Comparison of ENCODE assay signal across 8 cellular contexts in the genomic region with DNA sequence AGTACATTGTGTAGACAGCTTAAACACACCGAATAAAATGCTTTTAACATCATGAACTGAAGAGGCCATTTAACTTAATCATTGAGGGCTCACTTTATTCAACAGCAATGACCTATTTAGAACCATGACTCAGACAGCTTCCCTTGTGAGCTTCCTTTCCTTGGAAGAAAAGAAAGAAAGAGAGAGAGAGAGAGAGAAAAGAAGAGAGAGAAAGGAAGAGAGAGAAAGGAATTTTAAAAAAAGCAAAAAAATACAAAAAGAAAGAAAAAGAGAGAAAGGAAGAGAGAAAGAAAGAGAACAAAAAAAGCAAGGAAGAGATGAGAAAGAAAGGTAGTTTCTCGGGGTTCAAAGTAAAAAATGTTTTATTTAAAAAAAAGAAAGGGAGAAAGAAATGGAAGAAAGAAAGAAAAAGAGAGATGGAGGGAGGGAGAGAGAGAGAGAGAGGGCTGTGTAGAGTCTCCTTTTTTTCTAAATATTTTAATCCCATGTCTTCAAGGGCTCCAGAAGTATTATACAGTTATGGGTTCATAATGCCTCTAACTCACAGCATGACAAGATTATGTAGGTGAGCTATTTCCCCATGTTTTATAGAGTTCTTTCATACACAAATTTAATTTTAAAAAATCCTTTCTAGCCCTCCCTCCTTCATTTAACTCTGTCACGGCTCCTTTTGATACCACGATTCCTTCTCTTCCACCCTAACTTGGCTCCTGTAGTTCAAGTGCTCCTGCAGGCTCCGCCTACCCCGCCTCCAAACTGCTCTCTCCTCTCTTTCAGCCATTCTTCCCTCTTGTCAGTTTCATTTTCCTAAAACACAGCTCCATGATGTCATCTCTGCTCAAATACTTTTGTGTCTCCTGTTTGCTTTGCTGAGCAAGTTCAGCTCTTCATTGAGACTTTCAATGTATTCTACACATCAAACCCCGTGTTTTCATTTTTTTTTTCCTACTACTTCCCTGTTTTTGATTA.
A peak's percentile ranks its signal among the peaks of the same experiment; 100 is the strongest.
DNase-seq lines count a peak whose midpoint lies in the region; ATAC-seq and TF ChIP-seq lines count a peak whose summit lies in the region.

No MANE protein-coding gene starts in this region.

- peaks cover 0 to 4% (median 2%) of the 10 kb centered on the region in 3 donors for H3K36me3 Mint-ChIP-seq in naive thymus-derived CD8-positive, alpha-beta T cell

- TF ChIP-seq EP300 in gastroesophageal sphincter (IDR thresholded peaks at IDR 0.05): no peak

- no peaks in the 10 kb centered on the region for H3K27me3 Mint-ChIP-seq in naive thymus-derived CD8-positive, alpha-beta T cell

- H3K4me3 ChIP-seq in HEK293 (ENCODE audit: low read depth, low read length) (no peak overlapping the region), SJSA1 (no peak overlapping the region), gastroesophageal sphincter (peak overlapping the region in 1 of 2 donors; percentile 2)

- H3K4me3 Mint-ChIP-seq in naive thymus-derived CD8-positive, alpha-beta T cell: peak overlapping the region in 1 of 10 donors; percentile 39

- CTCF ChIA-PET in HEK293 (lab: Yijun Ruan, JAX): interaction anchor here (0.6 to 1.2 kb wide), 4 partner anchors 9 to 224 kb away, joined by 3 read pairs; no protein-coding TSS in a partner anchor

- 43 to 57% methylated on average over 2 to 7 of the region's 7 CpGs for WGBS in gastroesophageal sphincter (ENCODE audit: low coverage in 1 of 2), 2 donors

- peak; percentile 83 to 86 for DNase-seq in SJSA1 (ENCODE audit: low read depth in 1 of 2, low spot score in 2 of 2)
- peak; percentile 87 for DNase-seq in putamen (ENCODE audit: low spot score)
- no peak for DNase-seq in NCI-H187 (lab: John Stamatoyannopoulos, UW)
- DNase-seq in naive thymus-derived CD8-positive, alpha-beta T cell: no peak

- peaks cover 18 to 36% (median 28%) of the 10 kb centered on the region in 4 donors for H3K4me1 Mint-ChIP-seq in naive thymus-derived CD8-positive, alpha-beta T cell

- H3K27me3 ChIP-seq in SJSA1 (replicated peaks): no peaks in the 10 kb centered on the region
- no peaks in the 10 kb centered on the region for H3K27me3 ChIP-seq in gastroesophageal sphincter

- H3K27ac ChIP-seq in HEK293 (ENCODE audit: extremely low read depth, low read depth, low read length) (no peak overlapping the region), SJSA1 (peak overlapping the region; percentile 83), gastroesophageal sphincter (peak overlapping the region in 2 of 4 donors; percentile 35 to 36)

- POLR2A ChIA-PET in HEK293 (lab: Yijun Ruan, JAX): interaction anchor here (1.1 kb wide), 1 partner anchor 9 kb away, joined by 3 read pairs; no protein-coding TSS in a partner anchor
- POLR2A ChIA-PET in naive thymus-derived CD8-positive, alpha-beta T cell (lab: Charles Lee): interaction anchor here (1.4 kb wide), 1 partner anchor 14 kb away, joined by 5 read pairs; no protein-coding TSS in a partner anchor

- H3K9me3 ChIP-seq in HEK293 (ENCODE audit: control insufficient read depth, insufficient read depth, low read depth, low read length) (no peaks in the 10 kb centered on the region), SJSA1 (replicated peaks) (no peaks in the 10 kb centered on the region), gastroesophageal sphincter (no peaks in the 10 kb centered on the region)

- ATAC-seq in gastroesophageal sphincter (peak; percentile 73), HG03354 (IDR thresholded peaks at IDR 0.05; ENCODE audit: poor library complexity, severe bottlenecking, unreplicated experiment) (no peak), GM18909 (IDR thresholded peaks at IDR 0.05; ENCODE audit: poor library complexity, unreplicated experiment) (no peak)
- no peak for ATAC-seq in naive thymus-derived CD8-positive, alpha-beta T cell

- peaks cover 4% of the 10 kb centered on the region for H3K4me1 ChIP-seq in HEK293 (ENCODE audit: control insufficient read depth, insufficient read depth, low read length)
- H3K4me1 ChIP-seq in SJSA1 (replicated peaks): peaks cover 48% of the 10 kb centered on the region
- H3K4me1 ChIP-seq in gastroesophageal sphincter: peaks cover 0 to 6% (median 0%) of the 10 kb centered on the region in 3 donors

- H3K9me3 Mint-ChIP-seq in naive thymus-derived CD8-positive, alpha-beta T cell: peaks cover 0 to 5% (median 0%) of the 10 kb centered on the region in 9 donors

- TF ChIP-seq CTCF in HEK293 (tag by site-specific recombination; IDR thresholded peaks at IDR 0.05): no peak
- no peak for TF ChIP-seq CTCF in gastroesophageal sphincter (IDR thresholded peaks at IDR 0.05)

- no peak for TF ChIP-seq POLR2A in gastroesophageal sphincter (IDR thresholded peaks at IDR 0.05)

- peak overlapping the region in 3 of 10 donors; percentile 4 to 53 (median 15) for H3K27ac Mint-ChIP-seq in naive thymus-derived CD8-positive, alpha-beta T cell

- H3K36me3 ChIP-seq in HEK293 (ENCODE audit: control insufficient read depth in 2 of 2, insufficient read depth in 1 of 2, low read length in 2 of 2) (no peaks in the 10 kb centered on the region), SJSA1 (no peaks in the 10 kb centered on the region; the same call in 1 of the 2 replicates), gastroesophageal sphincter (no peaks in the 10 kb centered on the region)

TF ChIP-seq in HEK293, 187 proteins besides CTCF, POLR2A, EP300 and RAD21 (continues in another document):
- TF ChIP-seq, protein P1, sequence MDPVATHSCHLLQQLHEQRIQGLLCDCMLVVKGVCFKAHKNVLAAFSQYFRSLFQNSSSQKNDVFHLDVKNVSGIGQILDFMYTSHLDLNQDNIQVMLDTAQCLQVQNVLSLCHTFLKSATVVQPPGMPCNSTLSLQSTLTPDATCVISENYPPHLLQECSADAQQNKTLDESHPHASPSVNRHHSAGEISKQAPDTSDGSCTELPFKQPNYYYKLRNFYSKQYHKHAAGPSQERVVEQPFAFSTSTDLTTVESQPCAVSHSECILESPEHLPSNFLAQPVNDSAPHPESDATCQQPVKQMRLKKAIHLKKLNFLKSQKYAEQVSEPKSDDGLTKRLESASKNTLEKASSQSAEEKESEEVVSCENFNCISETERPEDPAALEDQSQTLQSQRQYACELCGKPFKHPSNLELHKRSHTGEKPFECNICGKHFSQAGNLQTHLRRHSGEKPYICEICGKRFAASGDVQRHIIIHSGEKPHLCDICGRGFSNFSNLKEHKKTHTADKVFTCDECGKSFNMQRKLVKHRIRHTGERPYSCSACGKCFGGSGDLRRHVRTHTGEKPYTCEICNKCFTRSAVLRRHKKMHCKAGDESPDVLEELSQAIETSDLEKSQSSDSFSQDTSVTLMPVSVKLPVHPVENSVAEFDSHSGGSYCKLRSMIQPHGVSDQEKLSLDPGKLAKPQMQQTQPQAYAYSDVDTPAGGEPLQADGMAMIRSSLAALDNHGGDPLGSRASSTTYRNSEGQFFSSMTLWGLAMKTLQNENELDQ (tag by site-specific recombination; IDR thresholded peaks at IDR 0.05; ENCODE audit: low read depth): no peak
- TF ChIP-seq, protein P2, sequence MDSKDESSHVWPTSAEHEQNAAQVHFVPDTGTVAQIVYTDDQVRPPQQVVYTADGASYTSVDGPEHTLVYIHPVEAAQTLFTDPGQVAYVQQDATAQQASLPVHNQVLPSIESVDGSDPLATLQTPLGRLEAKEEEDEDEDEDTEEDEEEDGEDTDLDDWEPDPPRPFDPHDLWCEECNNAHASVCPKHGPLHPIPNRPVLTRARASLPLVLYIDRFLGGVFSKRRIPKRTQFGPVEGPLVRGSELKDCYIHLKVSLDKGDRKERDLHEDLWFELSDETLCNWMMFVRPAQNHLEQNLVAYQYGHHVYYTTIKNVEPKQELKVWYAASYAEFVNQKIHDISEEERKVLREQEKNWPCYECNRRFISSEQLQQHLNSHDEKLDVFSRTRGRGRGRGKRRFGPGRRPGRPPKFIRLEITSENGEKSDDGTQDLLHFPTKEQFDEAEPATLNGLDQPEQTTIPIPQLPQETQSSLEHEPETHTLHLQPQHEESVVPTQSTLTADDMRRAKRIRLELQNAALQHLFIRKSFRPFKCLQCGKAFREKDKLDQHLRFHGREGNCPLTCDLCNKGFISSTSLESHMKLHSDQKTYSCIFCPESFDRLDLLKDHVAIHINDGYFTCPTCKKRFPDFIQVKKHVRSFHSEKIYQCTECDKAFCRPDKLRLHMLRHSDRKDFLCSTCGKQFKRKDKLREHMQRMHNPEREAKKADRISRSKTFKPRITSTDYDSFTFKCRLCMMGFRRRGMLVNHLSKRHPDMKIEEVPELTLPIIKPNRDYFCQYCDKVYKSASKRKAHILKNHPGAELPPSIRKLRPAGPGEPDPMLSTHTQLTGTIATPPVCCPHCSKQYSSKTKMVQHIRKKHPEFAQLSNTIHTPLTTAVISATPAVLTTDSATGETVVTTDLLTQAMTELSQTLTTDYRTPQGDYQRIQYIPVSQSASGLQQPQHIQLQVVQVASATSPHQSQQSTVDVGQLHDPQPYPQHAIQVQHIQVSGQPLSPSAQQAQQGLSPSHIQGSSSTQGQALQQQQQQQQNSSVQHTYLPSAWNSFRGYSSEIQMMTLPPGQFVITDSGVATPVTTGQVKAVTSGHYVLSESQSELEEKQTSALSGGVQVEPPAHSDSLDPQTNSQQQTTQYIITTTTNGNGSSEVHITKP (tag by site-specific recombination; IDR thresholded peaks at IDR 0.05): peak; percentile 61
- no peak for TF ChIP-seq ZNF302 (tag by site-specific recombination; IDR thresholded peaks at IDR 0.05; ENCODE audit: low read depth)
- TF ChIP-seq ZNF660 (tag by site-specific recombination; IDR thresholded peaks at IDR 0.05): no peak
- TF ChIP-seq ZNF335 (tag by site-specific recombination; conservative IDR thresholded peaks at IDR 0.05): 0 out of 2 replicates have a peak, but pooled peaks have one; percentile 11
- TF ChIP-seq, protein P3, sequence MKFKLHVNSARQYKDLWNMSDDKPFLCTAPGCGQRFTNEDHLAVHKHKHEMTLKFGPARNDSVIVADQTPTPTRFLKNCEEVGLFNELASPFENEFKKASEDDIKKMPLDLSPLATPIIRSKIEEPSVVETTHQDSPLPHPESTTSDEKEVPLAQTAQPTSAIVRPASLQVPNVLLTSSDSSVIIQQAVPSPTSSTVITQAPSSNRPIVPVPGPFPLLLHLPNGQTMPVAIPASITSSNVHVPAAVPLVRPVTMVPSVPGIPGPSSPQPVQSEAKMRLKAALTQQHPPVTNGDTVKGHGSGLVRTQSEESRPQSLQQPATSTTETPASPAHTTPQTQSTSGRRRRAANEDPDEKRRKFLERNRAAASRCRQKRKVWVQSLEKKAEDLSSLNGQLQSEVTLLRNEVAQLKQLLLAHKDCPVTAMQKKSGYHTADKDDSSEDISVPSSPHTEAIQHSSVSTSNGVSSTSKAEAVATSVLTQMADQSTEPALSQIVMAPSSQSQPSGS (tag by site-specific recombination; IDR thresholded peaks at IDR 0.05; ENCODE audit: low read depth): peak; percentile 93

Comparison
In these comparisons a context has a peak if more than half of its experiments do, and no peak if none do; other contexts are left out.
1. DNase-seq: peak in SJSA1 (2 of 2) and putamen (single experiment); none in NCI-H187 (0 of 2) and naive thymus-derived CD8-positive, alpha-beta T cell (0 of 10).